Comparison of ENCODE assay signal across 1 cellular context in genomic region chr18:79947881-79948610, GRCh38.
TF ChIP-seq lines count a peak whose summit lies in the region.

No MANE protein-coding gene starts in this region.

TF ChIP-seq in HepG2, 621 proteins besides CTCF, POLR2A, EP300 and RAD21 (continued from another document and continues in another):
- no peak; the same call in 1 of the 2 replicates for TF ChIP-seq PATZ1 (CRISPR knock-in tag; IDR thresholded peaks at IDR 0.05)
- TF ChIP-seq ARNT2 (CRISPR knock-in tag; IDR thresholded peaks at IDR 0.05; ENCODE audit: low read depth) = no peak
- no peak for TF ChIP-seq ASH2L (IDR thresholded peaks at IDR 0.05; ENCODE audit: insufficient read length, low read depth, low read length)
- peak; percentile 64; the same call in 1 of the 2 replicates for TF ChIP-seq AHDC1 (CRISPR knock-in tag; IDR thresholded peaks at IDR 0.05; ENCODE audit: borderline replicate concordance)
- peak; percentile 53 for TF ChIP-seq GATAD1 (CRISPR knock-in tag; IDR thresholded peaks at IDR 0.05)
- TF ChIP-seq ZNF567 (CRISPR knock-in tag; IDR thresholded peaks at IDR 0.05; ENCODE audit: borderline replicate concordance) = no peak
- no peak for TF ChIP-seq ZNF781 (CRISPR knock-in tag; IDR thresholded peaks at IDR 0.05; ENCODE audit: borderline replicate concordance, not compliant biosample characterization)
- TF ChIP-seq ZBTB40 (IDR thresholded peaks at IDR 0.05) = no peak
- TF ChIP-seq ZBTB40 (CRISPR knock-in tag; IDR thresholded peaks at IDR 0.05) = 0 out of 2 replicates have a peak, but pooled peaks have one; percentile 39
- no peak for TF ChIP-seq CSRNP2 (CRISPR knock-in tag; conservative IDR thresholded peaks at IDR 0.05; ENCODE audit: low read depth)
- TF ChIP-seq ZMYM4 (CRISPR knock-in tag; IDR thresholded peaks at IDR 0.05) = peak; percentile 66
- no peak for TF ChIP-seq ZBTB20 (CRISPR knock-in tag; IDR thresholded peaks at IDR 0.05; ENCODE audit: borderline replicate concordance, low read depth)
- TF ChIP-seq CEBPG (CRISPR knock-in tag; IDR thresholded peaks at IDR 0.05) = no peak
- TF ChIP-seq TFAP4 (IDR thresholded peaks at IDR 0.05; ENCODE audit: borderline replicate concordance, low read depth) = no peak
- TF ChIP-seq ZNF224 (CRISPR knock-in tag; IDR thresholded peaks at IDR 0.05) = no peak
- no peak for TF ChIP-seq TBX3 (IDR thresholded peaks at IDR 0.05; ENCODE audit: borderline replicate concordance)
- TF ChIP-seq ZNF225 (CRISPR knock-in tag; IDR thresholded peaks at IDR 0.05) = no peak
- no peak for TF ChIP-seq NCOA5 (CRISPR knock-in tag; IDR thresholded peaks at IDR 0.05)
- no peak for TF ChIP-seq KDM4B (CRISPR knock-in tag; IDR thresholded peaks at IDR 0.05)
- TF ChIP-seq CERS6 (CRISPR knock-in tag; IDR thresholded peaks at IDR 0.05) = no peak
- no peak for TF ChIP-seq ATM (IDR thresholded peaks at IDR 0.05; ENCODE audit: borderline replicate concordance)
- TF ChIP-seq ZSCAN12 (CRISPR knock-in tag; IDR thresholded peaks at IDR 0.05) = no peak
- TF ChIP-seq ZXDC (CRISPR knock-in tag; IDR thresholded peaks at IDR 0.05) = no peak
- TF ChIP-seq ZNF446 (CRISPR knock-in tag; IDR thresholded peaks at IDR 0.05) = no peak
- no peak for TF ChIP-seq ZNF674 (CRISPR knock-in tag; IDR thresholded peaks at IDR 0.05; ENCODE audit: low read depth)
- TF ChIP-seq ZBTB33 (CRISPR knock-in tag; IDR thresholded peaks at IDR 0.05) = peak; percentile 85; the same call in 1 of the 2 replicates
